Comparison of ENCODE assay signal across 8 cellular contexts in the genomic region with DNA sequence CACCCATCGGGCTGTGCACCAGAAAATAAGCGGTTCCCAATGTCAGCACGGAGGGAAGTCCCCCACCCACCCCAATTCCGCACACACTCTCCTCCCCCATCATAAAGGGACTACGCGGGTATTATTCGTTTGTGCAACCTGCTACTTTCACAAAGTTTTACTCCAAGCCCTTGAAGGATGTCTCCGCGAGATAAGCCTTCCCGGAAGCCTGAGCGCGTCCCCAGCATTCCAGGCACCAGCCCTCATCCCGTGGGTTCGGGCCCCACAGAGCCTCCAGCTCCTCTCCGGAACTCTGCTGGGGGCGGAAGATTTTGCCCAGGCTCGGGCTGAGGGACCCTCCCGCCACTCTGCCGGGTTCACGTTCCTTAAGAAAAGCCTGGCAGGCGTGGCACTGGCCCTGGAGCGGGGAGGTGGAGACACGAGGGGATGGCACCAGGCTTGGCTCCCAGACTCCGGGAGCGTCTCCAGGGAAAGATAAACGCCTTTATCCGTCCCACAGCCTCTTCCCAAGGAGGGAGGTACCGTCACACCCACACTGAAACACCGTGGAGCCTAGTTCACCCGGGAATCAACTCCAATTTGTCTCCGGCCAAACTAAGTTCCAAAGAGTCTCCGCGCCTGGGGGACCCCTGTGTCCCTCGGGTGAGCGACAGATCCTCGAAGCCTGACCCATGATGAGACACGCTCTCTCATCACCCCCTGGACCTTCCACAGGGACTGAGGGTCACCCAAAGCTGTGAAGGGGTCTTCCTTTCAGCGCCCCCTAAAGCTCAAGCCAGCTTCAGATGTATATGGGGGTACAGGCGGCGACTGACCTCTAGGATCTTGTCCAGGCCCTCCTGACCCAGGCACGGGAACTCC. TPM values are rescaled to one million over a fixed set of nuclear protein-coding genes. Genes with fewer than 3 reads are reported as not detected.
A peak's percentile ranks its signal among the peaks of the same experiment; 100 is the strongest.
DNase-seq lines count a peak whose midpoint lies in the region; TF ChIP-seq lines count a peak whose summit lies in the region.

No MANE protein-coding gene starts in this region.

- H3K9me3 Mint-ChIP-seq in Caco-2 (ENCODE audit: unreplicated experiment) (no peaks in the 10 kb centered on the region), glutamatergic neuron (ENCODE audit: unreplicated experiment) (peaks cover 1% of the 10 kb centered on the region)

- POLR2A ChIA-PET in Caco-2 (lab: Charles Lee) = interaction anchor here (0.6 to 0.7 kb wide), 2 partner anchors 34 to 40 kb away, joined by 3 to 6 read pairs; no protein-coding TSS in a partner anchor

- H3K27me3 Mint-ChIP-seq in Caco-2 (ENCODE audit: insufficient read depth, unreplicated experiment) = no peaks in the 10 kb centered on the region
- H3K27me3 Mint-ChIP-seq in glutamatergic neuron (ENCODE audit: unreplicated experiment) = peaks cover 8% of the 10 kb centered on the region

- H3K27me3 ChIP-seq in Caco-2 (replicated peaks; ENCODE audit: control insufficient read depth, insufficient read depth, low read length) = no peaks in the 10 kb centered on the region

- H3K4me3 ChIP-seq in Caco-2 (ENCODE audit: low read depth, low read length) = peak overlapping the region; percentile 90

- H3K4me1 Mint-ChIP-seq in Caco-2 (ENCODE audit: low read depth, unreplicated experiment) (peaks cover 41% of the 10 kb centered on the region), glutamatergic neuron (ENCODE audit: low read depth, unreplicated experiment) (peaks cover 13% of the 10 kb centered on the region)

- no peak overlapping the region for H3K27ac ChIP-seq in substantia nigra (ENCODE audit: low read depth, low read length, poor library complexity, severe bottlenecking)

- CTCF ChIA-PET in Caco-2 (lab: Charles Lee) = interaction anchor here (0.6 to 0.8 kb wide), 2 partner anchors 39 to 41 kb away, joined by 3 to 7 read pairs; no protein-coding TSS in a partner anchor

- intact Hi-C loops in Caco-2 (cut with micrococcal nuclease; ENCODE audit: unreplicated experiment) = loop anchor here (2.0 kb wide), 2 partner anchors 20 to 62 kb away; no protein-coding TSS in a partner anchor

- H3K36me3 Mint-ChIP-seq in Caco-2 (ENCODE audit: insufficient read depth, unreplicated experiment) = peaks cover 36% of the 10 kb centered on the region
- no peaks in the 10 kb centered on the region for H3K36me3 Mint-ChIP-seq in glutamatergic neuron (ENCODE audit: unreplicated experiment)

- H3K36me3 ChIP-seq in Caco-2 (ENCODE audit: control insufficient read depth, insufficient read depth, low read length) = no peaks in the 10 kb centered on the region

- no TSS peak for BruUV-seq in Caco-2 (replicated peaks; lab: Mats Ljungman, UMichigan)

- H3K4me1 ChIP-seq in Caco-2 = peaks cover 35% of the 10 kb centered on the region

- no peak for DNase-seq in Caco-2
- peak; percentile 41 to 59 for DNase-seq in activated CD4-positive, alpha-beta T cell treated with anti-CD3 and anti-CD28 coated beads for 4 hours
- DNase-seq in glutamatergic neuron = no peak
- peak; percentile 32 to 58 (median 38) for DNase-seq in stimulated activated CD4-positive, alpha-beta T cell treated with anti-CD3 and anti-CD28 coated beads, Interleukin-12 subunit alpha, Interleukin-12 subunit beta, amount 100 ng/mL, for 48 hours (ENCODE audit: low read depth in 2 of 3, low spot score in 1 of 3)
- no peak for DNase-seq in DMS114 treated with DMSO at 0.1 percent for 48 hours (lab: John Stamatoyannopoulos, UW; ENCODE audit: unreplicated experiment)
- DNase-seq in substantia nigra (lab: John Stamatoyannopoulos, UW) = no peak
- DNase-seq in KG1 (lab: John Stamatoyannopoulos, UW) = no peak
- DNase-seq in HCEC 1CT = no peak

- no peaks in the 10 kb centered on the region for H3K9me3 ChIP-seq in Caco-2

- peak overlapping the region; percentile 50 for H3K27ac Mint-ChIP-seq in Caco-2 (ENCODE audit: unreplicated experiment)
- no peak overlapping the region for H3K27ac Mint-ChIP-seq in glutamatergic neuron (ENCODE audit: unreplicated experiment)

- H3K4me3 Mint-ChIP-seq in Caco-2 (ENCODE audit: unreplicated experiment) = peak overlapping the region; percentile 83
- peak overlapping the region; percentile 61 for H3K4me3 Mint-ChIP-seq in glutamatergic neuron (ENCODE audit: unreplicated experiment)

- TF ChIP-seq CTCF in Caco-2 (IDR thresholded peaks at IDR 0.05; ENCODE audit: insufficient read depth in 1 of 2, low read depth in 1 of 2, low read length in 1 of 2, severe bottlenecking in 1 of 2, unreplicated experiment in 1 of 2) (no peak), glutamatergic neuron (IDR thresholded peaks at IDR 0.05; ENCODE audit: partially characterized antibody, unreplicated experiment) (no peak)

RNA-seq across cellular contexts. Expression of a gene that starts 0.9 kb away (rescaled TPM):
- total RNA-seq in Caco-2 (2022) (19.8 and 20.9 TPM in 2 replicates), glutamatergic neuron (ENCODE audit: unreplicated experiment) (0.71 TPM)

Comparison
In these comparisons a context has a peak if more than half of its experiments do, and no peak if none do; other contexts are left out.
1. DNase-seq: peak in activated CD4-positive, alpha-beta T cell treated with anti-CD3 and anti-CD28 coated beads for 4 hours (2 of 2) and stimulated activated CD4-positive, alpha-beta T cell treated with anti-CD3 and anti-CD28 coated beads, Interleukin-12 subunit alpha, Interleukin-12 subunit beta, amount 100 ng/mL, for 48 hours (3 of 3); none in Caco-2 (0 of 2), glutamatergic neuron (single experiment), DMS114 treated with DMSO at 0.1 percent for 48 hours (single experiment), substantia nigra (0 of 49), KG1 (single experiment) and HCEC 1CT (single experiment).
2. RNA of a gene that starts 0.9 kb away (total RNA-seq): 19.8 to 20.9 TPM in Caco-2; 0.71 TPM in glutamatergic neuron (single experiment); every median in the first group is over 10 times any median in the second.